In genomic region chr9:7983361-7983974, GRCh38 we compare ENCODE assay signal across 14 cellular contexts.
A peak's percentile ranks its signal among the peaks of the same experiment; 100 is the strongest.
DNase-seq lines count a peak whose midpoint lies in the region; ATAC-seq and TF ChIP-seq lines count a peak whose summit lies in the region.
"Had no signal": no experiment of that assay in that cellular context is flagged by ENCODE, and none has a peak within 500 bp of the region (broad histone marks: within the 10 kb centered on the region; RNA-seq: fewer than 3 reads in every experiment).

No MANE protein-coding gene starts in this region.

- H3K4me1 ChIP-seq in mucosa of descending colon (ENCODE audit: low read depth) (no peaks in the 10 kb centered on the region), uterus (no peaks in the 10 kb centered on the region)

- no peaks in the 10 kb centered on the region for H3K36me3 ChIP-seq in mucosa of descending colon (ENCODE audit: low read depth)
- H3K36me3 ChIP-seq in uterus: no peaks in the 10 kb centered on the region

- H3K9me3 ChIP-seq in mucosa of descending colon: no peaks in the 10 kb centered on the region
- no peaks in the 10 kb centered on the region for H3K9me3 ChIP-seq in uterus

- DNase-seq in COLO829 (ENCODE audit: low spot score): peak; percentile 28
- peak; percentile 75 for DNase-seq in NCI-H146 treated with DMSO at 0.1 percent for 48 hours (lab: John Stamatoyannopoulos, UW; ENCODE audit: unreplicated experiment)
- DNase-seq in mucosa of descending colon: no peak
- DNase-seq in kidney glomerular epithelial cell (lab: John Stamatoyannopoulos, UW): no peak
- DNase-seq in activated naive CD4-positive, alpha-beta T cell treated with anti-CD3 and anti-CD28 coated beads, Interleukin-2, amount 50 U/mL, for 16 hours: no peak
- DNase-seq in uterus: no peak
- DNase-seq: H9, islet precursor cell, MM.1S, NCI-H524, right cardiac atrium had no signal

- no peak for TF ChIP-seq CTCF in mucosa of descending colon (IDR thresholded peaks at IDR 0.05)
- no peak for TF ChIP-seq CTCF in uterus (IDR thresholded peaks at IDR 0.05)

- TF ChIP-seq POLR2A in uterus (IDR thresholded peaks at IDR 0.05): no peak

- no peaks in the 10 kb centered on the region for H3K27me3 ChIP-seq in uterus

- H3K4me3 ChIP-seq in mucosa of descending colon (no peak overlapping the region), uterus (no peak overlapping the region)

- intact Hi-C loops in mucosa of descending colon (cut with DNase I, micrococcal nuclease): no loop called here
- intact Hi-C loops in uterus (cut with DNase I; ENCODE audit: low total_unique reads): no loop called here

- H3K27ac ChIP-seq in angular gyrus (ENCODE audit: low read depth, low read length) (peak overlapping the region; percentile 93), uterus (no peak overlapping the region)
- H3K27ac ChIP-seq: C4-2B had no signal

- ATAC-seq in mucosa of descending colon: peak; percentile 82
- no peak for ATAC-seq in GM19397 (IDR thresholded peaks at IDR 0.05; ENCODE audit: unreplicated experiment)
- ATAC-seq: right cardiac atrium had no signal

Comparison
In these comparisons a context has a peak if more than half of its experiments do, and no peak if none do; other contexts are left out.
1. DNase-seq: peak in COLO829 (single experiment) and NCI-H146 treated with DMSO at 0.1 percent for 48 hours (single experiment); none in mucosa of descending colon (0 of 3), kidney glomerular epithelial cell (single experiment), activated naive CD4-positive, alpha-beta T cell treated with anti-CD3 and anti-CD28 coated beads, Interleukin-2, amount 50 U/mL, for 16 hours (single experiment) and uterus (0 of 2).